ENCODE assay signal across 9 cellular contexts in the genomic region with DNA sequence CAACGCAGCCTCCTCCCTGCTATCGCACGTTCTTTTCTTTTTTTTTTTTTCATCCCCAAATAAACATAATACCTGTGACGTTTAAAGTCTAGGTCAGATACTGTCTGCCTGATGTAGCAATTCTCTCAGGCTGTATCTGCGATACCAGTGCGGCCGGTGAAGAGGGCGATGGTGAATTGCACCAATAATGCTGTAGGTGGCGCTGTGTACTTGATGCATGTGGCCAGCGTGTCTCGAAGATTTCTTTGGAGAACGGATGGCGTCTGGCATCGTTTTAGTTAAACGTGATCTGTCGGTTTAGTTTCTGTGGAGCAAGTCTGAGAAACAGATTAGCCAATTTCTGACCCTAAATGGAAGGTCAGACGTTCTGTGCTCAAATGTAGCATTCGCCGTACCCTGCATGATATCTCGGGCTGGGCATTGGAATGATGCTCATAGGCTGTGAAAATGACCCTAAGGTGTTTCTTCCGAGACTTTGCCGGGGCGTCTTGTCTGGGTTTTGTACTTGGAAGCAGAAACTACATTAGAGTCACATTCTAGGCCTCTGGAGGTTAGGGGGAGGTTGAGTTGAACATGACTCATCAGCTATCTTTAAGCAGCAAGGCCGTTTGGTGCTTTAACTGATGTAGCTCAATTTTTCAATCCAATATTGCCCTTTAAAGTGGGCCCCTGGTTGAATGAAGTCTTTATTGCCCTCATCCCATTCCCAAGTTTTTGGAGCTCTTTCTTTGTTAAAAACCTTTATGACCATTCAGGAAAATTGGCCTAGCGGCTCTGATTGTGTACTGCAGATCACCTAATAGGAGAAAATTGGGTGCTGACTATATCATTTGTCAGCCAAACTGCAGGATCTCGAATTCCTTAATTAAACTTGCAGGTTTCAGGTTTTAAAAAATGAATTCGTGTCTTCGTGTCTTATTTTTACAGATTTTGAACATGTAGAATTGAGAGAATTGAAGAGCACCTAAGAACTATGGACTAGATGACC.
A peak's percentile ranks its signal among the peaks of the same experiment; 100 is the strongest.
DNase-seq lines count a peak whose midpoint lies in the region; ATAC-seq and TF ChIP-seq lines count a peak whose summit lies in the region.
"Had no signal": no experiment of that assay in that cellular context is flagged by ENCODE, and none has a peak within 500 bp of the region (broad histone marks: within the 10 kb centered on the region; RNA-seq: fewer than 3 reads in every experiment).

No MANE protein-coding gene starts in this region.

- intact Hi-C loops in CD8-positive, alpha-beta T cell (cut with DNase I, micrococcal nuclease) = no loop called here

- peak; percentile 55 for ATAC-seq in CD8-positive, alpha-beta T cell
- ATAC-seq in GM21390 (IDR thresholded peaks at IDR 0.05; ENCODE audit: unreplicated experiment) (peak; percentile 63), HG03025 (IDR thresholded peaks at IDR 0.05; ENCODE audit: low FRiP score, unreplicated experiment) (no peak)

- no peak overlapping the region for H3K27ac Mint-ChIP-seq in CD8-positive, alpha-beta T cell
- H3K27ac Mint-ChIP-seq: IgD-negative memory B cell had no signal

- no peak overlapping the region for H3K4me3 Mint-ChIP-seq in CD8-positive, alpha-beta T cell
- H3K4me3 Mint-ChIP-seq: IgD-negative memory B cell had no signal

- no peaks in the 10 kb centered on the region for H3K9me3 ChIP-seq in CD8-positive, alpha-beta T cell (ENCODE audit: low read length)

- no peaks in the 10 kb centered on the region for H3K36me3 Mint-ChIP-seq in CD8-positive, alpha-beta T cell

- H3K27me3 Mint-ChIP-seq in CD8-positive, alpha-beta T cell (ENCODE audit: low read depth) = peaks cover 33% of the 10 kb centered on the region

- no peak overlapping the region for H3K4me3 ChIP-seq in CD8-positive, alpha-beta T cell (ENCODE audit: low read depth, low read length)

- CTCF ChIA-PET in CD8-positive, alpha-beta T cell (lab: Charles Lee) = interaction anchor here (0.6 to 0.7 kb wide), 2 partner anchors 9 to 51 kb away, joined by 3 read pairs; no protein-coding TSS in a partner anchor

- no peaks in the 10 kb centered on the region for H3K9me3 Mint-ChIP-seq in CD8-positive, alpha-beta T cell
- H3K9me3 Mint-ChIP-seq: IgD-negative memory B cell had no signal

- H3K36me3 ChIP-seq in CD8-positive, alpha-beta T cell (ENCODE audit: insufficient read depth, low read length) = no peaks in the 10 kb centered on the region

- peaks cover 2% of the 10 kb centered on the region for H3K4me1 Mint-ChIP-seq in CD8-positive, alpha-beta T cell (ENCODE audit: low read depth)

- peaks cover 4% of the 10 kb centered on the region for H3K27me3 ChIP-seq in CD8-positive, alpha-beta T cell (ENCODE audit: insufficient read depth, low read length)

- TF ChIP-seq CTCF in CD8-positive, alpha-beta T cell (IDR thresholded peaks at IDR 0.05) = peak; percentile 75

- H3K27ac ChIP-seq in CD8-positive, alpha-beta T cell (ENCODE audit: low read depth, low read length) = no peak overlapping the region
- H3K27ac ChIP-seq in caudate nucleus (ENCODE audit: low read depth, low read length) = no peak overlapping the region

- POLR2A ChIA-PET in CD8-positive, alpha-beta T cell (lab: Charles Lee) = no interaction called here

- H3K4me1 ChIP-seq in CD8-positive, alpha-beta T cell (ENCODE audit: insufficient read depth, low read length) = no peaks in the 10 kb centered on the region

- peak in 4 of 7 experiments; percentile 3 to 34 (median 30) for DNase-seq in CD8-positive, alpha-beta T cell
- DNase-seq in NCI-H1105 (lab: John Stamatoyannopoulos, UW) (peak; percentile 36), T-helper 1 cell (peak in 3 of 5 donors; percentile 8 to 46 (median 26)), caudate nucleus (lab: John Stamatoyannopoulos, UW) (peak in 43 of 61 donors; percentile 1 to 79 (median 18)), kidney tubule cell (ENCODE audit: low spot score) (peak; percentile 66)
- peak; percentile 40 for DNase-seq in stimulated activated CD4-positive, alpha-beta T cell treated with anti-CD3 and anti-CD28 coated beads, Interleukin-4, amount 100 ng/mL, for 24 hours
